In genomic region chrX:22409418-22409817, GRCh38 we compare ENCODE assay signal across 27 cellular contexts.
DNase-seq lines count a peak whose midpoint lies in the region; ATAC-seq, FAIRE-seq and TF ChIP-seq lines count a peak whose summit lies in the region.
"Had no signal": no experiment of that assay in that cellular context is flagged by ENCODE, and none has a peak within 500 bp of the region (broad histone marks: within the 10 kb centered on the region; RNA-seq: fewer than 3 reads in every experiment).

No MANE protein-coding gene starts in this region.

- no peaks in the 10 kb centered on the region for H3K9me3 Mint-ChIP-seq in glutamatergic neuron (ENCODE audit: unreplicated experiment)
- H3K9me3 Mint-ChIP-seq: CD4-positive, alpha-beta memory T cell had no signal

- H3K27ac Mint-ChIP-seq in glutamatergic neuron (ENCODE audit: unreplicated experiment): no peak overlapping the region
- H3K27ac Mint-ChIP-seq: CD14-positive monocyte; CD4-positive, alpha-beta memory T cell; CD4-positive, CD25-positive, alpha-beta regulatory T cell; CD8-positive, alpha-beta memory T cell had no signal

- no peak overlapping the region for H3K4me3 Mint-ChIP-seq in glutamatergic neuron (ENCODE audit: unreplicated experiment)
- H3K4me3 Mint-ChIP-seq: CD14-positive monocyte; CD4-positive, alpha-beta memory T cell; CD4-positive, CD25-positive, alpha-beta regulatory T cell; CD8-positive, alpha-beta memory T cell had no signal

- H3K79me2 ChIP-seq in MM.1S (ENCODE audit: low read length): no peaks in the 10 kb centered on the region

- H3K27ac ChIP-seq in MM.1S (ENCODE audit: low read length) (no peak overlapping the region), ascending aorta (no peak overlapping the region)
- H3K27ac ChIP-seq: BLaER1 had no signal

- H3K27me3 ChIP-seq in MM.1S (replicated peaks; ENCODE audit: insufficient read depth, low read length): no peaks in the 10 kb centered on the region
- H3K27me3 ChIP-seq in bronchial epithelial cell (ENCODE audit: control insufficient read depth, insufficient read depth, low read length): no peaks in the 10 kb centered on the region
- H3K27me3 ChIP-seq in ascending aorta: no peaks in the 10 kb centered on the region
- H3K27me3 ChIP-seq: BE2C, BLaER1 had no signal

- H3K9me2 ChIP-seq in MM.1S (replicated peaks; ENCODE audit: insufficient read depth, low read length): no peaks in the 10 kb centered on the region

- FAIRE-seq in bronchial epithelial cell (lab: Jason Lieb, UNC): peak; percentile 81
- FAIRE-seq in H54 (lab: Jason Lieb, UNC): no peak
- FAIRE-seq: A204.1, GM12878 had no signal

- no peak for TF ChIP-seq POLR2A in H54 (IDR thresholded peaks at IDR 0.05; ENCODE audit: low read depth, low read length)

- H3K4me3 ChIP-seq in MM.1S (ENCODE audit: low read length) (no peak overlapping the region), bronchial epithelial cell (ENCODE audit: low read depth, low read length) (no peak overlapping the region), ascending aorta (no peak overlapping the region)
- H3K4me3 ChIP-seq: BLaER1, GM12878 had no signal

- no peaks in the 10 kb centered on the region for H3F3A ChIP-seq in MM.1S (ENCODE audit: insufficient read depth, low read length)

- H3K4me2 ChIP-seq in MM.1S (ENCODE audit: low read depth, low read length): no peak overlapping the region
- H3K4me2 ChIP-seq: BLaER1 had no signal

- no peaks in the 10 kb centered on the region for H3K9me3 ChIP-seq in MM.1S (replicated peaks; ENCODE audit: insufficient read depth, low read length)
- H3K9me3 ChIP-seq in ascending aorta: no peaks in the 10 kb centered on the region
- H3K9me3 ChIP-seq: BE2C had no signal

- peak; percentile 6 for DNase-seq in MM.1S
- DNase-seq in bronchial epithelial cell (ENCODE audit: low read depth): no peak
- no peak for DNase-seq in glutamatergic neuron
- no peak for DNase-seq in ascending aorta (ENCODE audit: low spot score in 2 of 2)
- no peak for DNase-seq in H54 (ENCODE audit: insufficient read length, low spot score)
- DNase-seq: 8988T; ACHN; BE2C; C1 segment of cervical spinal cord; CD4-positive, alpha-beta memory T cell; CD4-positive, CD25-positive, alpha-beta regulatory T cell; CD8-positive, alpha-beta memory T cell; COR-L47; DMS 273 treated with DMSO at 0.1 percent for 48 hours; DMS153; DMS53; DMS79; DND-41; EL; GDM1 had no signal

- no peaks in the 10 kb centered on the region for H4K20me1 ChIP-seq in MM.1S (ENCODE audit: insufficient read depth, low read length)
- H4K20me1 ChIP-seq: BLaER1 had no signal

- no peak overlapping the region for H2AFZ ChIP-seq in MM.1S (ENCODE audit: low read length)

- no peaks in the 10 kb centered on the region for H3K36me3 ChIP-seq in MM.1S (replicated peaks; ENCODE audit: insufficient read depth, low read length)
- no peaks in the 10 kb centered on the region for H3K36me3 ChIP-seq in bronchial epithelial cell (ENCODE audit: control insufficient read depth, insufficient read depth, low read length)
- no peaks in the 10 kb centered on the region for H3K36me3 ChIP-seq in ascending aorta
- H3K36me3 ChIP-seq: BE2C, BLaER1 had no signal

- no peak overlapping the region for H3K9ac ChIP-seq in MM.1S (ENCODE audit: low read length)
- H3K9ac ChIP-seq: BLaER1 had no signal

- intact Hi-C loops in ascending aorta (cut with DNase I): no loop called here

- no peaks in the 10 kb centered on the region for H3K4me1 ChIP-seq in MM.1S (ENCODE audit: low read length)
- H3K4me1 ChIP-seq in ascending aorta: no peaks in the 10 kb centered on the region
- H3K4me1 ChIP-seq: BE2C had no signal

- H3K4me1 Mint-ChIP-seq in glutamatergic neuron (ENCODE audit: low read depth, unreplicated experiment): peaks cover 7% of the 10 kb centered on the region
- H3K4me1 Mint-ChIP-seq: CD14-positive monocyte; CD4-positive, alpha-beta memory T cell; CD4-positive, CD25-positive, alpha-beta regulatory T cell; CD8-positive, alpha-beta memory T cell had no signal

- no peak for TF ChIP-seq CTCF in MM.1S (IDR thresholded peaks at IDR 0.05; ENCODE audit: low read length)
- no peak for TF ChIP-seq CTCF in bronchial epithelial cell (IDR thresholded peaks at IDR 0.05; ENCODE audit: insufficient read depth, low read length, severe bottlenecking)
- no peak for TF ChIP-seq CTCF in glutamatergic neuron (IDR thresholded peaks at IDR 0.05; ENCODE audit: partially characterized antibody, unreplicated experiment)
- no peak for TF ChIP-seq CTCF in ascending aorta (IDR thresholded peaks at IDR 0.05)

- ATAC-seq in GM18868 (IDR thresholded peaks at IDR 0.05; ENCODE audit: unreplicated experiment): peak; percentile 61
- peak; percentile 64 for ATAC-seq in HG02885 (IDR thresholded peaks at IDR 0.05; ENCODE audit: poor library complexity, unreplicated experiment)
- no peak for ATAC-seq in HG03565 (IDR thresholded peaks at IDR 0.05; ENCODE audit: unreplicated experiment)
- ATAC-seq: GM12878 had no signal

- no peaks in the 10 kb centered on the region for H3K27me3 Mint-ChIP-seq in glutamatergic neuron (ENCODE audit: unreplicated experiment)
- H3K27me3 Mint-ChIP-seq: CD4-positive, alpha-beta memory T cell; CD4-positive, CD25-positive, alpha-beta regulatory T cell; CD8-positive, alpha-beta memory T cell had no signal

- H3K36me3 Mint-ChIP-seq in glutamatergic neuron (ENCODE audit: unreplicated experiment): no peaks in the 10 kb centered on the region
- H3K36me3 Mint-ChIP-seq: CD14-positive monocyte; CD4-positive, alpha-beta memory T cell; CD4-positive, CD25-positive, alpha-beta regulatory T cell; CD8-positive, alpha-beta memory T cell had no signal
